ENCODE assay signal across 23 cellular contexts in the genomic region with DNA sequence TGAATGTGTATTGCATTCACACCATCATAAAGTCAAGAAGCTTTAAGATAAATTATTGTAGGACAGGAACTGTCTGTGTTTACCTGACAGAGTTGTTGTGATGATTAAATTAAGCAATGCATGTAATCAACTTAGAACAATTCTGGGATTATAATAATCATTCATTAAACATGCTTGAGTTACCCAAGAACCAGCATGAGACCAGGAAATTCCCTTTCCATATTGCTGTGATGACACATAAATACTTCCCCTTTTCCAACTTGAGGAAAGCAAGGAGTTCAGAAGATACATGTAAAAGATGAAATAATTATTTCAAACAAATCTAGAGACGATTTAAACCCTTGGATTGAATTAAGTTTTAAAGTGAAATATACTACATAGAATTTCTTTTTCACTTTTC.
"Had no signal": no experiment of that assay in that cellular context is flagged by ENCODE, and none has a peak within 500 bp of the region (broad histone marks: within the 10 kb centered on the region; RNA-seq: fewer than 3 reads in every experiment).

No MANE protein-coding gene starts in this region.

- H3K36me3 ChIP-seq: adrenal gland, breast epithelium, ovary, prostate gland, right atrium auricular region, upper lobe of right lung had no signal

- ATAC-seq: activated T-cell treated with anti-CD3 and anti-CD28 coated beads, Interleukin-2, amount 50 U/mL, for 4 hours; esophagus mucosa; left lobe of liver; natural killer cell treated with Interleukin-12 subunit alpha and Interleukin-12 subunit beta and Interleukin-15 and Interleukin-18, amount 100 ng/mL, for 72 hours; SK-N-SH treated with all-trans-retinoic acid at 6 μM for 48 hours; stimulated activated naive CD8-positive, alpha-beta T cell treated with anti-CD3 and anti-CD28 coated beads, Interleukin-15, Interleukin-2, amounts not matched to agents 100 U/mL and 50 U/mL, for 24 hours; T-cell; upper lobe of right lung had no signal

- H3K9me3 ChIP-seq: adrenal gland, breast epithelium, ovary, prostate gland, right atrium auricular region, upper lobe of right lung had no signal

- H3K4me1 ChIP-seq: adrenal gland, prostate gland, right atrium auricular region, upper lobe of right lung had no signal

- H3K27ac ChIP-seq: adrenal gland, breast epithelium, ovary, prostate gland, upper lobe of right lung had no signal

- H3K27me3 ChIP-seq: adrenal gland, breast epithelium, ovary, right atrium auricular region, upper lobe of right lung had no signal

- DNase-seq: activated B cell treated with CpG ODN at 0.5 μM for 24 hours; activated CD4-positive, alpha-beta T cell treated with anti-CD3 and anti-CD28 coated beads for 4 hours; activated CD4-positive, alpha-beta T cell treated with anti-CD3 and anti-CD28 coated beads, Interleukin-2, amount 50 U/mL, for 48 hours; activated CD8-positive, alpha-beta memory T cell treated with anti-CD3 and anti-CD28 coated beads, Interleukin-2, amount 50 U/mL, for 48 hours; activated naive CD4-positive, alpha-beta T cell; activated T-cell treated with anti-CD3 and anti-CD28 coated beads, Interleukin-2, amount 50 U/mL, for 4 hours; adrenal gland; cerebellar nuclear complex; cortex of kidney; kidney; midbrain; ovary; stimulated activated CD4-positive, alpha-beta T cell treated with anti-CD3 and anti-CD28 coated beads, Interleukin-4, amount 100 ng/mL, for 4 hours; stimulated activated naive CD8-positive, alpha-beta T cell treated with anti-CD3 and anti-CD28 coated beads, Interleukin-15, Interleukin-2, amounts not matched to agents 100 U/mL and 50 U/mL, for 24 hours; T-cell; upper lobe of right lung had no signal

- H3K4me3 ChIP-seq: adrenal gland, breast epithelium, ovary, prostate gland, right atrium auricular region, upper lobe of right lung had no signal
